Comparison of ENCODE assay signal across 2 cellular contexts in genomic region chr12:9481289-9481688, GRCh38.
DNase-seq lines count a peak whose midpoint lies in the region; FAIRE-seq and TF ChIP-seq lines count a peak whose summit lies in the region.
"Not testable (repeated sequence)": the region's sequence is repeated elsewhere in the genome, so short reads cannot be mapped to it uniquely, and the experiment has no call there.

No MANE protein-coding gene starts in this region.

- not testable (repeated sequence) for TF ChIP-seq CTCF in HEK293 (tag by site-specific recombination; IDR thresholded peaks at IDR 0.05)

- not testable (repeated sequence) for H3K36me3 ChIP-seq in HEK293 (ENCODE audit: control insufficient read depth in 2 of 2, insufficient read depth in 1 of 2, low read length in 2 of 2)

- not testable (repeated sequence) for H3K9me3 ChIP-seq in HEK293 (ENCODE audit: control insufficient read depth, insufficient read depth, low read depth, low read length)

- H3K27ac ChIP-seq in HEK293 (ENCODE audit: extremely low read depth, low read depth, low read length) = not testable (repeated sequence)

- not testable (repeated sequence) for H3K4me3 ChIP-seq in HEK293 (ENCODE audit: low read depth, low read length)

- H3K4me1 ChIP-seq in HEK293 (ENCODE audit: control insufficient read depth, insufficient read depth, low read length) = not testable (repeated sequence)

- FAIRE-seq in urothelium cell line (lab: Jason Lieb, UNC) = peak; percentile 67

- POLR2A ChIA-PET in HEK293 (lab: Yijun Ruan, JAX) = not testable (repeated sequence)

- CTCF ChIA-PET in HEK293 (lab: Yijun Ruan, JAX) = not testable (repeated sequence)

- DNase-seq in urothelium cell line (ENCODE audit: low spot score) = not testable (repeated sequence)

TF ChIP-seq in HEK293, 187 proteins besides CTCF, POLR2A, EP300 and RAD21:
- peak; percentile 94 for TF ChIP-seq ZNF146 (tag by site-specific recombination; IDR thresholded peaks at IDR 0.05)
- TF ChIP-seq ZNF580 (tag by site-specific recombination; IDR thresholded peaks at IDR 0.05) = 0 out of 2 replicates have a peak, but pooled peaks have one; percentile 34
TF ChIP-seq in HEK293: peak in this region for 2; not testable (repeated sequence) for 185.
